Comparison of ENCODE assay signal across 8 cellular contexts in genomic region chr4:103074598-103075434, GRCh38. TPM values are rescaled to one million over a fixed set of nuclear protein-coding genes. Genes with fewer than 3 reads are reported as not detected.
DNase-seq lines count a peak whose midpoint lies in the region; ATAC-seq, FAIRE-seq and TF ChIP-seq lines count a peak whose summit lies in the region.

No MANE protein-coding gene starts in this region.

- peaks cover 40% of the 10 kb centered on the region for H3K4me1 Mint-ChIP-seq in activated CD4-positive, alpha-beta T cell treated with anti-CD3 and anti-CD28 coated beads, Interleukin-2, amount 10 ng/mL, durations not matched to agents 24 days and 14 days
- H3K4me1 Mint-ChIP-seq in activated CD8-positive, alpha-beta T cell treated with anti-CD3 and anti-CD28 coated beads for 36 hours (ENCODE audit: low read depth): peaks cover 42% of the 10 kb centered on the region

- CTCF ChIA-PET in activated CD8-positive, alpha-beta T cell treated with anti-CD3 and anti-CD28 coated beads for 36 hours (lab: Charles Lee): interaction anchor here (0.6 to 4.0 kb wide), 7 partner anchors 9 to 106 kb away, joined by 3 to 21 read pairs (median 8); partner anchors contain the start of gene BDH2

- peak overlapping the region; percentile 96 for H3K27ac Mint-ChIP-seq in activated CD4-positive, alpha-beta T cell treated with anti-CD3 and anti-CD28 coated beads, Interleukin-2, amount 10 ng/mL, durations not matched to agents 24 days and 14 days
- H3K27ac Mint-ChIP-seq in activated CD8-positive, alpha-beta T cell treated with anti-CD3 and anti-CD28 coated beads for 36 hours: peak overlapping the region; percentile 99

- peak; percentile 34 for ATAC-seq in HG03045 (IDR thresholded peaks at IDR 0.05; ENCODE audit: unreplicated experiment)
- ATAC-seq in activated CD8-positive, alpha-beta T cell treated with anti-CD3 and anti-CD28 coated beads for 36 hours: no peak

- no peaks in the 10 kb centered on the region for H3K27me3 ChIP-seq in osteoblast (ENCODE audit: insufficient read depth, low read length)

- peaks cover 10% of the 10 kb centered on the region for H3K4me1 ChIP-seq in osteoblast (ENCODE audit: insufficient read depth, low read length)

- H3K4me3 Mint-ChIP-seq in activated CD4-positive, alpha-beta T cell treated with anti-CD3 and anti-CD28 coated beads, Interleukin-2, amount 10 ng/mL, durations not matched to agents 24 days and 14 days: peak overlapping the region; percentile 88
- H3K4me3 Mint-ChIP-seq in activated CD8-positive, alpha-beta T cell treated with anti-CD3 and anti-CD28 coated beads for 36 hours: peak overlapping the region; percentile 91

- H3K4me2 ChIP-seq in osteoblast (ENCODE audit: insufficient read depth, low read length): peak overlapping the region; percentile 86

- no peaks in the 10 kb centered on the region for H3K9me3 Mint-ChIP-seq in activated CD4-positive, alpha-beta T cell treated with anti-CD3 and anti-CD28 coated beads, Interleukin-2, amount 10 ng/mL, durations not matched to agents 24 days and 14 days
- no peaks in the 10 kb centered on the region for H3K9me3 Mint-ChIP-seq in activated CD8-positive, alpha-beta T cell treated with anti-CD3 and anti-CD28 coated beads for 36 hours

- no peak for FAIRE-seq in HTR-8/SVneo (lab: Jason Lieb, UNC)

- peaks cover 37% of the 10 kb centered on the region for H3K79me2 ChIP-seq in osteoblast (ENCODE audit: insufficient read depth, low read length)

- intact Hi-C loops in activated CD4-positive, alpha-beta T cell treated with anti-CD3 and anti-CD28 coated beads, Interleukin-2, amount 10 ng/mL, durations not matched to agents 24 days and 14 days (cut with micrococcal nuclease): no loop called here
- intact Hi-C loops in activated CD8-positive, alpha-beta T cell treated with anti-CD3 and anti-CD28 coated beads for 36 hours (cut with micrococcal nuclease): loop anchor here (10.0 kb wide), 1 partner anchor 730 kb away; the partner anchor contains the start of gene SLC39A8

- H3K36me3 ChIP-seq in osteoblast (ENCODE audit: insufficient read depth, low read length): peaks cover 4% of the 10 kb centered on the region

- H3K9me3 ChIP-seq in osteoblast (ENCODE audit: low read depth, low read length): no peaks in the 10 kb centered on the region

- H3K27ac ChIP-seq in osteoblast (ENCODE audit: low read depth, low read length): no peak overlapping the region

- peak overlapping the region; percentile 84 for H3K4me3 ChIP-seq in osteoblast (ENCODE audit: insufficient read depth, low read length)

- peaks cover 32% of the 10 kb centered on the region for H3K36me3 Mint-ChIP-seq in activated CD4-positive, alpha-beta T cell treated with anti-CD3 and anti-CD28 coated beads, Interleukin-2, amount 10 ng/mL, durations not matched to agents 24 days and 14 days (ENCODE audit: low read depth)
- H3K36me3 Mint-ChIP-seq in activated CD8-positive, alpha-beta T cell treated with anti-CD3 and anti-CD28 coated beads for 36 hours (ENCODE audit: low read depth): peaks cover 37% of the 10 kb centered on the region

- POLR2A ChIA-PET in activated CD8-positive, alpha-beta T cell treated with anti-CD3 and anti-CD28 coated beads for 36 hours (lab: Charles Lee): interaction anchor here (1.0 to 1.5 kb wide), 2 partner anchors 16 to 20 kb away, joined by 4 read pairs; no protein-coding TSS in a partner anchor

- no peaks in the 10 kb centered on the region for H4K20me1 ChIP-seq in osteoblast (ENCODE audit: insufficient read depth, low read length)

- no peak overlapping the region for H2AFZ ChIP-seq in osteoblast (ENCODE audit: low read length)

- DNase-seq in activated CD4-positive, alpha-beta T cell treated with anti-CD3 and anti-CD28 coated beads, Interleukin-2, amount 10 ng/mL, durations not matched to agents 24 days and 14 days: no peak
- no peak for DNase-seq in activated CD4-positive, alpha-beta T cell treated with anti-CD3 and anti-CD28 coated beads, Interleukin-2, amount 50 U/mL, for 48 hours
- no peak for DNase-seq in activated CD8-positive, alpha-beta T cell treated with anti-CD3 and anti-CD28 coated beads for 36 hours
- no peak for DNase-seq in osteoblast (ENCODE audit: insufficient read length, low spot score, missing footprints)
- no peak for DNase-seq in HTR-8/SVneo (ENCODE audit: insufficient read length, low spot score)
- DNase-seq in COR-L47 (lab: John Stamatoyannopoulos, UW): no peak
- no peak for DNase-seq in NCI-H2107 treated with DMSO at 0.1 percent for 48 hours (lab: John Stamatoyannopoulos, UW; ENCODE audit: unreplicated experiment)

- no peaks in the 10 kb centered on the region for H3K27me3 Mint-ChIP-seq in activated CD4-positive, alpha-beta T cell treated with anti-CD3 and anti-CD28 coated beads, Interleukin-2, amount 10 ng/mL, durations not matched to agents 24 days and 14 days
- H3K27me3 Mint-ChIP-seq in activated CD8-positive, alpha-beta T cell treated with anti-CD3 and anti-CD28 coated beads for 36 hours: no peaks in the 10 kb centered on the region

- no peak for TF ChIP-seq CTCF in activated CD8-positive, alpha-beta T cell treated with anti-CD3 and anti-CD28 coated beads for 36 hours (IDR thresholded peaks at IDR 0.05)
- no peak for TF ChIP-seq CTCF in osteoblast (IDR thresholded peaks at IDR 0.05; ENCODE audit: extremely low read depth, low read depth, low read length)

RNA-seq across cellular contexts. Expression of gene SLC9B2, which starts 1.7 kb away (rescaled TPM):
- 37.6 and 39.7 TPM in 2 replicates for total RNA-seq in activated CD4-positive, alpha-beta T cell treated with anti-CD3 and anti-CD28 coated beads, Interleukin-2, amount 10 ng/mL, durations not matched to agents 24 days and 14 days
- 10 to 100 TPM; 35.6 to 40.2 TPM for total RNA-seq in activated CD8-positive, alpha-beta T cell treated with anti-CD3 and anti-CD28 coated beads for 36 hours
- 23.5 and 23.6 TPM in 2 replicates for total RNA-seq in osteoblast

RNA-seq across cellular contexts. Expression of gene BDH2, which starts 24.8 kb away (rescaled TPM):
- total RNA-seq in activated CD4-positive, alpha-beta T cell treated with anti-CD3 and anti-CD28 coated beads, Interleukin-2, amount 10 ng/mL, durations not matched to agents 24 days and 14 days: 11.0 and 13.2 TPM in 2 replicates
- 10 to 100 TPM; 17.0 to 19.4 TPM for total RNA-seq in activated CD8-positive, alpha-beta T cell treated with anti-CD3 and anti-CD28 coated beads for 36 hours
- 36.6 and 43.0 TPM in 2 replicates for total RNA-seq in osteoblast

RNA-seq across cellular contexts. Expression of gene SLC9B1, which starts 55.3 kb away (rescaled TPM):
- 0.23 and 0.47 TPM in 2 replicates for total RNA-seq in activated CD4-positive, alpha-beta T cell treated with anti-CD3 and anti-CD28 coated beads, Interleukin-2, amount 10 ng/mL, durations not matched to agents 24 days and 14 days
- 1 to 10 TPM; 1.9 to 2.4 TPM for total RNA-seq in activated CD8-positive, alpha-beta T cell treated with anti-CD3 and anti-CD28 coated beads for 36 hours
- 0.29 and 0.72 TPM in 2 replicates for total RNA-seq in osteoblast
